Comparison of ENCODE assay signal across 18 cellular contexts in the genomic region with DNA sequence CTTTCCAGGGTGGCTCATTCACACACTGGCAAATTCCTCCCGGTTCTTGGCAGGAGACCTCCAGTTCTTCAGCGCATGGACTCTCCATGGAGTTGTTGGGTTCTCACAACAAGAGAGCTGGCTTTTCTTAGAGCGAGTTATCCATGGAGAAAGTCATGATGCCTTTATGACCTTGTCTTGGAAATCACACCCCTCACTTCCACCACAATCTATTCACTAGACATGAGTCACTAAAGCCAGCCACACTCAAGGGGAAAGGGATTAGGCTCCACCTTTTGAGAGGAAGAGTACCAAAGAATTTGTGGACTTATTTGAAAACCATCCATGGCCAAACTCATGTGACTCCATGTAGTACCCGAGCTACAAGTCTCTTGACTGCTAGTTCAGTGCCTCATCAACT.
"Had no signal": no experiment of that assay in that cellular context is flagged by ENCODE, and none has a peak within 500 bp of the region (broad histone marks: within the 10 kb centered on the region; RNA-seq: fewer than 3 reads in every experiment).

No MANE protein-coding gene starts in this region.

- H3K9me3 Mint-ChIP-seq: activated CD4-positive, alpha-beta memory T cell treated with anti-CD3 and anti-CD28 coated beads for 36 hours; central memory CD8-positive, alpha-beta T cell had no signal

- H3K4me3 Mint-ChIP-seq: activated CD4-positive, alpha-beta memory T cell treated with anti-CD3 and anti-CD28 coated beads for 36 hours; activated naive CD8-positive, alpha-beta T cell treated with anti-CD3 and anti-CD28 coated beads, Interleukin-2, amount 10 ng/mL, durations not matched to agents 7 days and 5 days; central memory CD8-positive, alpha-beta T cell; T-helper 1 cell treated with Interleukin-12 subunit alpha and Interleukin-12 subunit beta and Interleukin-4 antibody, amounts not matched to agents 30 μg/mL and 1 μg/mL, for 36 hours; type B pancreatic cell had no signal

- H3K27ac Mint-ChIP-seq: activated CD4-positive, alpha-beta memory T cell treated with anti-CD3 and anti-CD28 coated beads for 36 hours; activated naive CD8-positive, alpha-beta T cell treated with anti-CD3 and anti-CD28 coated beads, Interleukin-2, amount 10 ng/mL, durations not matched to agents 7 days and 5 days; T-helper 1 cell treated with Interleukin-12 subunit alpha and Interleukin-12 subunit beta and Interleukin-4 antibody, amounts not matched to agents 30 μg/mL and 1 μg/mL, for 36 hours; type B pancreatic cell had no signal

- DNase-seq: activated CD4-positive, alpha-beta memory T cell treated with anti-CD3 and anti-CD28 coated beads for 36 hours; activated naive CD8-positive, alpha-beta T cell treated with anti-CD3 and anti-CD28 coated beads, Interleukin-2, amount 10 ng/mL, durations not matched to agents 7 days and 5 days; activated T-cell treated with anti-CD3 and anti-CD28 coated beads, Interleukin-2, amount 50 U/mL, for 48 hours; aorta; cortex of kidney; effector CD8-positive, alpha-beta T cell; hypothalamus; lower lobe of right lung; midbrain; posterior cingulate gyrus; right lobe of liver; SK-N-SH; spleen; stimulated activated CD4-positive, alpha-beta T cell treated with anti-CD3 and anti-CD28 coated beads, Interleukin-1b, Interleukin-23, amount 100 ng/mL, for 48 hours; stimulated activated naive CD4-positive, alpha-beta T cell had no signal

- H3K36me3 Mint-ChIP-seq: activated CD4-positive, alpha-beta memory T cell treated with anti-CD3 and anti-CD28 coated beads for 36 hours; activated naive CD8-positive, alpha-beta T cell treated with anti-CD3 and anti-CD28 coated beads, Interleukin-2, amount 10 ng/mL, durations not matched to agents 7 days and 5 days had no signal

- H3K4me3 ChIP-seq: lower lobe of right lung, right lobe of liver, spleen had no signal

- H3K27me3 Mint-ChIP-seq: activated CD4-positive, alpha-beta memory T cell treated with anti-CD3 and anti-CD28 coated beads for 36 hours; central memory CD8-positive, alpha-beta T cell had no signal
